Comparison of ENCODE assay signal across 24 cellular contexts in the genomic region with DNA sequence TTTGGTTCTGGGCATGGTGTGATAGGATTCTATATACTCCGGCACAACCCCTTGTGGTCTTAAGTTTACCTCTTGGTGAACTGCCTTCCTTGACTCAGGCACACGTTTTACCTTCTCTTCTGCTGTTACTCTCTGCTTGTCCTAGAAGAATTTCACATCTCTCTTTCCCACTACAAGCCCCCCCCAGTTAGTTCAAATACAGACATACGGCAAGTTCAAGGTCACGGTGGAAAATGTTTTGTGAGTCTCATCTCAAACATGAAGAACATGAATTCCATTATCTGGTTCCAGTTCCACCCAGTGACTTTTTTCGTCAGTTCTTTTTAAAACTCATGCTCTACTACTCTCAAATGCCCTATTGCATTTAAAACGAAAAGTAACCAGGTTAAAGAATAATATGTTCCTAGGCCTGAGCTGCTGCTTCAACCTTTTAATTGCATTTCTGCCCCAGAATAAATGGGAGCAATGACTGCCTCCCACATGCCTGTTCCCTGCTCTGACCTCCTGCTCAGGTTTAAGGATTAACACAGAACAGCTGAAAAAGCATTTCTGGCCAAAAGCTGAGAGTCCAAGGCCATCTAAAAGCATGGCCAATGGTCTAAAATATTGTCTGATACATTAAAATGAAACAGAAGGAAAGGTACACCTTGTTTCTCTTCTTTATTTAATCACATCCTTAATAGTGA.
A peak's percentile ranks its signal among the peaks of the same experiment; 100 is the strongest.
DNase-seq lines count a peak whose midpoint lies in the region; ATAC-seq, FAIRE-seq and TF ChIP-seq lines count a peak whose summit lies in the region.
"Had no signal": no experiment of that assay in that cellular context is flagged by ENCODE, and none has a peak within 500 bp of the region (broad histone marks: within the 10 kb centered on the region; RNA-seq: fewer than 3 reads in every experiment).

No MANE protein-coding gene starts in this region.

- CTCF ChIA-PET in HepG2 (lab: Yijun Ruan, JAX; ENCODE audit: low intra/inter-chr PET ratio, low total read pairs) (no interaction called here), WTC11 (lab: Charles Lee) (interaction anchor here (0.8 kb wide), 1 partner anchor 70 kb away, joined by 3 read pairs; no protein-coding TSS in a partner anchor)

- TF ChIP-seq POLR2A in HepG2 (IDR thresholded peaks at IDR 0.05; ENCODE audit: insufficient read depth in 1 of 2, low read depth in 2 of 2, low read length in 2 of 2) = no peak
- no peak for TF ChIP-seq POLR2A in right lobe of liver (IDR thresholded peaks at IDR 0.05)
- no peak for TF ChIP-seq POLR2A in testis (IDR thresholded peaks at IDR 0.05)

- TF ChIP-seq EP300 in HepG2 (IDR thresholded peaks at IDR 0.05; ENCODE audit: low read depth in 2 of 2, low read length in 2 of 2) (no peak), HepG2 (CRISPR knock-in tag; IDR thresholded peaks at IDR 0.05; ENCODE audit: borderline replicate concordance) (no peak)

- H4K20me1 ChIP-seq in HepG2 (ENCODE audit: insufficient read depth, low read length) = no peaks in the 10 kb centered on the region
- H4K20me1 ChIP-seq: BLaER1 had no signal

- TF ChIP-seq CTCF in HepG2 (CRISPR knock-in tag; IDR thresholded peaks at IDR 0.05) = no peak
- TF ChIP-seq CTCF in right lobe of liver (IDR thresholded peaks at IDR 0.05) = no peak
- TF ChIP-seq CTCF in WTC11 (IDR thresholded peaks at IDR 0.05) = no peak
- TF ChIP-seq CTCF in nephron (IDR thresholded peaks at IDR 0.05; ENCODE audit: unreplicated experiment in 3 of 3) = no peak
- no peak for TF ChIP-seq CTCF in testis (IDR thresholded peaks at IDR 0.05)

- H3K36me3 ChIP-seq in HepG2 (replicated peaks in 1 of 2; ENCODE audit: control insufficient read depth in 1 of 2, insufficient read depth in 2 of 2, low read length in 2 of 2) = no peaks in the 10 kb centered on the region; a peak in 1 of 5 replicates
- no peaks in the 10 kb centered on the region for H3K36me3 ChIP-seq in right lobe of liver
- H3K36me3 ChIP-seq in testis (ENCODE audit: low read depth, missing control alignments) = no peaks in the 10 kb centered on the region
- H3K36me3 ChIP-seq: BLaER1, HAP-1, Peyer's patch had no signal

- H3K4me1 Mint-ChIP-seq in WTC11 = peaks cover 52% of the 10 kb centered on the region
- H3K4me1 Mint-ChIP-seq in nephron = peaks cover 37% of the 10 kb centered on the region

- H3K79me2 ChIP-seq in HepG2 (ENCODE audit: insufficient read depth, low read length) = peaks cover 2% of the 10 kb centered on the region

- ATAC-seq in HepG2 (peak; percentile 65), right lobe of liver (no peak), WTC11 (no peak), HG03521 (IDR thresholded peaks at IDR 0.05; ENCODE audit: unreplicated experiment) (no peak)

- H3K27me3 ChIP-seq in HepG2 (ENCODE audit: control insufficient read depth in 1 of 2, insufficient read depth in 2 of 2, low read length in 2 of 2) (no peaks in the 10 kb centered on the region), right lobe of liver (no peaks in the 10 kb centered on the region), testis (no peaks in the 10 kb centered on the region)
- H3K27me3 ChIP-seq: BLaER1, Peyer's patch had no signal

- H3K27me3 Mint-ChIP-seq in WTC11 (ENCODE audit: low read depth) (no peaks in the 10 kb centered on the region), nephron (ENCODE audit: low read depth) (no peaks in the 10 kb centered on the region)
- H3K27me3 Mint-ChIP-seq: CD4-positive, CD25-positive, alpha-beta regulatory T cell had no signal

- no peaks in the 10 kb centered on the region for H3K9me3 ChIP-seq in HepG2 (ENCODE audit: low read length)
- no peaks in the 10 kb centered on the region for H3K9me3 ChIP-seq in right lobe of liver
- no peaks in the 10 kb centered on the region for H3K9me3 ChIP-seq in testis
- H3K9me3 ChIP-seq: BLaER1, HAP-1, Peyer's patch, SK-N-SH had no signal

- no peak overlapping the region for H3K9ac ChIP-seq in HepG2 (ENCODE audit: insufficient read depth, low read depth, low read length)
- H3K9ac ChIP-seq: BLaER1, SK-N-SH had no signal

- BruUV-seq in HepG2 (replicated peaks; lab: Mats Ljungman, UMichigan) = no TSS peak

- no peak overlapping the region for H3K4me3 ChIP-seq in HepG2 (replicated peaks in 1 of 3; ENCODE audit: insufficient read depth in 1 of 3, low read depth in 2 of 3, low read length in 3 of 3)
- H3K4me3 ChIP-seq in right lobe of liver = no peak overlapping the region
- no peak overlapping the region for H3K4me3 ChIP-seq in testis
- H3K4me3 ChIP-seq: BLaER1, HAP-1, Peyer's patch had no signal

- H3K27ac ChIP-seq in HepG2 (ENCODE audit: extremely low read length, insufficient read depth, low read length) (no peak overlapping the region), right lobe of liver (no peak overlapping the region), testis (peak overlapping the region; percentile 35 to 54)
- H3K27ac ChIP-seq: BLaER1, Peyer's patch had no signal

- TF ChIP-seq RAD21 in HepG2 (CRISPR knock-in tag; IDR thresholded peaks at IDR 0.05) = no peak

- POLR2A ChIA-PET in HepG2 (lab: Yijun Ruan, JAX) = no interaction called here
- POLR2A ChIA-PET in WTC11 (lab: Charles Lee) = no interaction called here

- peaks cover 28% of the 10 kb centered on the region for H3K4me1 ChIP-seq in HepG2 (ENCODE audit: insufficient read depth, low read length)
- H3K4me1 ChIP-seq in right lobe of liver = no peaks in the 10 kb centered on the region
- peaks cover 18% of the 10 kb centered on the region for H3K4me1 ChIP-seq in testis
- H3K4me1 ChIP-seq: HAP-1, Peyer's patch had no signal

- in situ Hi-C loops in HepG2 (cut with HindIII; ENCODE audit: extremely low pct_ligation_motif_present, low pct_unique_long_range_greater_than_20kb) = no loop called here

- 69% methylated on average over 6 of the region's 6 CpGs for WGBS in HepG2 (ENCODE audit: low lambda C conversion rate)
- 53% methylated on average over 6 of the region's 6 CpGs for WGBS in right lobe of liver (ENCODE audit: insufficient coverage, low coverage, low lambda C conversion rate, missing lambda C conversion rate)
- WGBS in testis, 2 donors = 37 to 55% methylated on average over 6 of the region's 6 CpGs

- peak; percentile 18 for DNase-seq in HepG2 (ENCODE audit: low spot score)
- no peak for DNase-seq in right lobe of liver
- DNase-seq in WTC11 (ENCODE audit: low spot score) = no peak
- DNase-seq in testis = peak; percentile 36
- DNase-seq in NCI-H2107 (lab: John Stamatoyannopoulos, UW) = no peak
- DNase-seq in SKM-1 (lab: John Stamatoyannopoulos, UW; ENCODE audit: unreplicated experiment) = no peak
- DNase-seq: 8988T; CD4-positive, CD25-positive, alpha-beta regulatory T cell; DMS153; GOT3; HFFc6; MM.1S; NCI-H1694; NCI-H2029 treated with DMSO at 0.1 percent for 48 hours; NCI-H2227 treated with DMSO at 0.1 percent for 48 hours; NCI-H510A; Peyer's patch; SIG-M5; SK-N-SH had no signal

- H3K4me2 ChIP-seq in HepG2 (ENCODE audit: low read depth, low read length) = no peak overlapping the region
- H3K4me2 ChIP-seq: BLaER1, SK-N-SH had no signal

- FAIRE-seq in HepG2 (lab: Jason Lieb, UNC) = no peak
- FAIRE-seq: GM18507 had no signal

- peaks cover 10% of the 10 kb centered on the region for H3K36me3 Mint-ChIP-seq in WTC11
- no peaks in the 10 kb centered on the region for H3K36me3 Mint-ChIP-seq in nephron (ENCODE audit: low read depth)
- H3K36me3 Mint-ChIP-seq: CD4-positive, CD25-positive, alpha-beta regulatory T cell had no signal

- no peak overlapping the region for H2AFZ ChIP-seq in HepG2 (ENCODE audit: low read length)

- H3K27ac Mint-ChIP-seq in WTC11 = peak overlapping the region; percentile 19; the same call in 1 of the 2 replicates
- peak overlapping the region; percentile 84 to 97 (median 89) for H3K27ac Mint-ChIP-seq in nephron
- H3K27ac Mint-ChIP-seq: HFFc6 had no signal

- H3K9me3 Mint-ChIP-seq in WTC11 (no peaks in the 10 kb centered on the region), nephron (no peaks in the 10 kb centered on the region)
- H3K9me3 Mint-ChIP-seq: CD4-positive, CD25-positive, alpha-beta regulatory T cell; HFFc6 had no signal

- H3K4me3 Mint-ChIP-seq in WTC11 (no peak overlapping the region), nephron (peak overlapping the region in 1 of 3 experiments; percentile 1)
- H3K4me3 Mint-ChIP-seq: CD4-positive, CD25-positive, alpha-beta regulatory T cell; HFFc6 had no signal

- intact Hi-C loops in HepG2 (cut with micrococcal nuclease; ENCODE audit: unreplicated experiment) = loop anchor here (5.0 kb wide), 1 partner anchor 134 kb away; a partner anchor contains a TSS
- intact Hi-C loops in right lobe of liver (cut with DNase I) = no loop called here
- intact Hi-C loops in testis (cut with DNase I; ENCODE audit: low total_unique reads) = no loop called here

TF ChIP-seq in HepG2, 621 proteins besides CTCF, POLR2A, EP300 and RAD21 (continues in another document):
- TF ChIP-seq FOXP1 (IDR thresholded peaks at IDR 0.05) (no peak), FOXP1 (CRISPR knock-in tag; IDR thresholded peaks at IDR 0.05) (0 out of 2 replicates have a peak, but pooled peaks have one; percentile 2), ZNF564 (CRISPR knock-in tag; IDR thresholded peaks at IDR 0.05) (no peak), SAP130 (CRISPR knock-in tag; IDR thresholded peaks at IDR 0.05; ENCODE audit: low read depth) (0 out of 2 replicates have a peak, but pooled peaks have one; percentile 13)
- TF ChIP-seq, protein P1, sequence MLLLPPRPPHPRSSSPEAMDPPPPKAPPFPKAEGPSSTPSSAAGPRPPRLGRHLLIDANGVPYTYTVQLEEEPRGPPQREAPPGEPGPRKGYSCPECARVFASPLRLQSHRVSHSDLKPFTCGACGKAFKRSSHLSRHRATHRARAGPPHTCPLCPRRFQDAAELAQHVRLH (CRISPR knock-in tag; IDR thresholded peaks at IDR 0.05; ENCODE audit: borderline replicate concordance, low read depth) = no peak

TF ChIP-seq in WTC11, 78 proteins besides CTCF, POLR2A, EP300 and RAD21 (continues in another document):
- TF ChIP-seq ELF4 (CRISPR knock-in tag; IDR thresholded peaks at IDR 0.05; ENCODE audit: low read depth) (no peak), JAZF1 (CRISPR knock-in tag; IDR thresholded peaks at IDR 0.05) (no peak), GTF2I (CRISPR knock-in tag; conservative IDR thresholded peaks at IDR 0.05) (no peak)

Comparison
In these comparisons a context has a peak if more than half of its experiments do, and no peak if none do; other contexts are left out.
1. DNase-seq: peak in HepG2 (single experiment) and testis (single experiment); none in right lobe of liver (0 of 3), WTC11 (single experiment), NCI-H2107 (single experiment) and SKM-1 (single experiment).
2. H3K27ac ChIP-seq: peak in testis (2 of 2); none in HepG2 (single experiment) and right lobe of liver (0 of 3).